ENCODE assay signal across 27 cellular contexts in genomic region chr2:190460533-190460932, GRCh38.
"Had no signal": no experiment of that assay in that cellular context is flagged by ENCODE, and none has a peak within 500 bp of the region (broad histone marks: within the 10 kb centered on the region; RNA-seq: fewer than 3 reads in every experiment).

No MANE protein-coding gene starts in this region.

- H3K4me1 Mint-ChIP-seq: endodermal cell, neural crest cell had no signal

- H3K79me2 ChIP-seq: hepatocyte had no signal

- H3K4me2 ChIP-seq: hepatocyte, smooth muscle cell had no signal

- H3K9me3 ChIP-seq: esophagus muscularis mucosa, gastroesophageal sphincter, heart left ventricle, prostate gland, right atrium auricular region, stomach, thyroid gland had no signal

- H2AFZ ChIP-seq: hepatocyte had no signal

- H3K36me3 ChIP-seq: heart left ventricle, prostate gland, right atrium auricular region, thyroid gland had no signal

- H3K27ac Mint-ChIP-seq: endodermal cell; memory B cell; natural killer cell treated with Interleukin-12 subunit alpha and Interleukin-12 subunit beta and Interleukin-15 and Interleukin-18, amount 100 ng/mL, for 72 hours; stimulated activated effector memory CD8-positive, alpha-beta T cell treated with anti-CD3 and anti-CD28 coated beads, Interleukin-12 subunit alpha, Interleukin-12 subunit beta, amount 100 ng/mL, for 72 hours had no signal

- H3K4me1 ChIP-seq: foreskin keratinocyte, prostate gland had no signal

- H3K4me3 ChIP-seq: dorsolateral prefrontal cortex, esophagus muscularis mucosa, gastroesophageal sphincter, heart left ventricle, hepatocyte, lung, prostate gland, right atrium auricular region, smooth muscle cell, stomach, thyroid gland had no signal

- FAIRE-seq: colon, kidney had no signal

- H3K9me3 Mint-ChIP-seq: endodermal cell; memory B cell; natural killer cell treated with Interleukin-12 subunit alpha and Interleukin-12 subunit beta and Interleukin-15 and Interleukin-18, amount 100 ng/mL, for 72 hours; neural crest cell; stimulated activated effector memory CD8-positive, alpha-beta T cell treated with anti-CD3 and anti-CD28 coated beads, Interleukin-12 subunit alpha, Interleukin-12 subunit beta, amount 100 ng/mL, for 72 hours had no signal

- H3K27me3 ChIP-seq: dorsolateral prefrontal cortex, esophagus muscularis mucosa, foreskin keratinocyte, gastroesophageal sphincter, heart left ventricle, hepatocyte, right atrium auricular region, stomach, thyroid gland had no signal

- ATAC-seq: foreskin keratinocyte; gastroesophageal sphincter; left lobe of liver; natural killer cell treated with Interleukin-12 subunit alpha and Interleukin-12 subunit beta and Interleukin-15 and Interleukin-18, amount 100 ng/mL, for 72 hours; stimulated activated effector memory CD8-positive, alpha-beta T cell treated with anti-CD3 and anti-CD28 coated beads, Interleukin-12 subunit alpha, Interleukin-12 subunit beta, amount 100 ng/mL, for 72 hours had no signal

- H3K27me3 Mint-ChIP-seq: memory B cell; natural killer cell treated with Interleukin-12 subunit alpha and Interleukin-12 subunit beta and Interleukin-15 and Interleukin-18, amount 100 ng/mL, for 72 hours had no signal

- H3K4me3 Mint-ChIP-seq: endodermal cell; memory B cell; natural killer cell treated with Interleukin-12 subunit alpha and Interleukin-12 subunit beta and Interleukin-15 and Interleukin-18, amount 100 ng/mL, for 72 hours; neural crest cell; stimulated activated effector memory CD8-positive, alpha-beta T cell treated with anti-CD3 and anti-CD28 coated beads, Interleukin-12 subunit alpha, Interleukin-12 subunit beta, amount 100 ng/mL, for 72 hours had no signal

- H3K27ac ChIP-seq: epithelial cell of prostate, esophagus muscularis mucosa, foreskin keratinocyte, gastroesophageal sphincter, heart left ventricle, hepatocyte, prostate gland, right atrium auricular region, stomach, thyroid gland had no signal

- DNase-seq: dorsolateral prefrontal cortex; effector CD8-positive, alpha-beta T cell; endodermal cell; foreskin keratinocyte; heart left ventricle; kidney; stimulated activated CD4-positive, alpha-beta T cell treated with anti-CD3 and anti-CD28 coated beads, Interleukin-12 subunit alpha, Interleukin-12 subunit beta, amount 100 ng/mL, for 4 hours; stimulated activated CD4-positive, alpha-beta T cell treated with anti-CD3 and anti-CD28 coated beads, Interleukin-1b, Interleukin-23, amount 100 ng/mL, for 48 hours; stimulated activated CD4-positive, alpha-beta T cell treated with anti-CD3 and anti-CD28 coated beads, Interleukin-4, amount 100 ng/mL, for 24 hours; stimulated activated naive CD4-positive, alpha-beta T cell treated with Interleukin-2 at 50 U/mL for 16 hours; stomach; thyroid gland; trophoblast cell had no signal
